Comparison of ENCODE assay signal across 9 cellular contexts in the genomic region with DNA sequence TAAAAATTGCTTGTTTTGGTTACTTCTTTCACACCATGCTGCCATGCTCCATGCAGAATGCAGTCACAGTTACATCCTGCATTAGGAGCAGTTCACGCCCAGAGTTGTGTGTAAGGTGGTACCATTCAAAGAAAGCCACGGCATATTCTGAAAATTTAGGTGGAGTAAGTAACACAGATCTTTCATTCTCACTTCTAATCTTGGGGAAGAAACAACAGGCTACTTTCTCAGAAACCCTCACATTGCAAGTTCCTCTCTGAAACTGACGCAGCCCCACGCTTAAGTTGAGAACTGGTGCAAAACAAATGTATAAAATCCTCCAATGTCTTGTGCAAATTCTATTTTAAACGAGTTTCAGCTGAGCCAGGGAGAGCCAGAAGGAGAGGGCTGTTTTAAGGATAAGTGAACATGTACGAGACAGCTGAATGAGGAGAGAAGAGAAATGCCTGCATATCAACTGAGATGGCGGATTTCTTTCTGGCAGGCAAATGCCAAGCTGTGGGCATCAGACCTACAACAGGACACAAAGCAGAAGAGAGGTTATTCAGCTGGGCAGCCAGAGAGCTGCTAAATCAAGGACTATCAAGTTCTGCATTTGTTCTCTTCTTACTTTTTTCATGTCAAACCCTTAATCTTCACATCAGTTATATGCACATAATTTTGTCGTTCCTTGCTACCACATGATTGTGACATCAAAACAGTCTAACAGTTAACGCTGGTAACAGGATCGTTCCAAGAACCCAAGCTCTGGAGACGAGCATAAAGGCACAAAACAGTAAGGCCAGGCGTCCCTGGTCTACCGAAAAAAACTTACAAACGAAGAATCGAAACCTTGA. TPM values are rescaled to one million over a fixed set of nuclear protein-coding genes. Genes with fewer than 3 reads are reported as not detected.
A peak's percentile ranks its signal among the peaks of the same experiment; 100 is the strongest.
DNase-seq lines count a peak whose midpoint lies in the region; ATAC-seq and TF ChIP-seq lines count a peak whose summit lies in the region.
"Had no signal": no experiment of that assay in that cellular context is flagged by ENCODE, and none has a peak within 500 bp of the region (broad histone marks: within the 10 kb centered on the region; RNA-seq: fewer than 3 reads in every experiment).

No MANE protein-coding gene starts in this region.

- no peak overlapping the region for H3K18ac ChIP-seq in mesenchymal stem cell (ENCODE audit: low read depth in 1 of 2, low read length in 2 of 2)

- H2AFZ ChIP-seq in mesenchymal stem cell (ENCODE audit: low read depth, low read length) = no peak overlapping the region

- peaks cover 4% of the 10 kb centered on the region for H3K9me3 ChIP-seq in mesenchymal stem cell (ENCODE audit: control insufficient read depth, low read length)
- H3K9me3 ChIP-seq: BE2C had no signal

- H3K4me1 ChIP-seq in mesenchymal stem cell (ENCODE audit: control insufficient read depth, insufficient read depth, low read depth, low read length) = peaks cover 6% of the 10 kb centered on the region
- H3K4me1 ChIP-seq: BE2C had no signal

- H3K27me3 Mint-ChIP-seq in mesothelial cell of epicardium (ENCODE audit: low read depth) = peaks cover 2% of the 10 kb centered on the region

- peak overlapping the region; percentile 96 for H3K27ac ChIP-seq in mesenchymal stem cell (ENCODE audit: low read length, poor library complexity, severe bottlenecking)

- no peaks in the 10 kb centered on the region for H3K27me3 ChIP-seq in mesenchymal stem cell (ENCODE audit: control insufficient read depth in 1 of 2, insufficient read depth in 1 of 2, low read length in 2 of 2)
- H3K27me3 ChIP-seq: BE2C had no signal

- no peak overlapping the region for H3K4me3 Mint-ChIP-seq in mesothelial cell of epicardium

- H4K91ac ChIP-seq in mesenchymal stem cell (ENCODE audit: low read length) = no peak overlapping the region

- no peak overlapping the region for H3K4me3 ChIP-seq in mesenchymal stem cell (ENCODE audit: insufficient read depth in 1 of 2, low read depth in 1 of 2, low read length in 2 of 2)

- H2BK120ac ChIP-seq in mesenchymal stem cell (ENCODE audit: low read depth, low read length) = no peak overlapping the region

- no peak for TF ChIP-seq CTCF in mesothelial cell of epicardium (IDR thresholded peaks at IDR 0.05; ENCODE audit: unreplicated experiment)

- H3K9me3 Mint-ChIP-seq in mesothelial cell of epicardium = no peaks in the 10 kb centered on the region

- 92% methylated on average over 15 of the region's 15 CpGs for WGBS in mesenchymal stem cell

- H4K8ac ChIP-seq in mesenchymal stem cell (ENCODE audit: low read length) = no peak overlapping the region

- H2AK5ac ChIP-seq in mesenchymal stem cell (ENCODE audit: low read length, severe bottlenecking) = peak overlapping the region; percentile 93

- no peak overlapping the region for H2BK12ac ChIP-seq in mesenchymal stem cell (ENCODE audit: low read length in 2 of 2)

- H3K9ac ChIP-seq in mesenchymal stem cell (ENCODE audit: low read length) = no peak overlapping the region

- H3K4ac ChIP-seq in mesenchymal stem cell (ENCODE audit: low read depth in 1 of 2, low read length in 2 of 2) = no peak overlapping the region

- ATAC-seq in GM18870 (IDR thresholded peaks at IDR 0.05; ENCODE audit: unreplicated experiment) (no peak), HG03196 (IDR thresholded peaks at IDR 0.05; ENCODE audit: unreplicated experiment) (no peak)

- no peaks in the 10 kb centered on the region for H3K36me3 Mint-ChIP-seq in mesothelial cell of epicardium

- peaks cover 29% of the 10 kb centered on the region for H3K4me1 Mint-ChIP-seq in mesothelial cell of epicardium

- H2BK15ac ChIP-seq in mesenchymal stem cell (ENCODE audit: low read depth, poor library complexity, severe bottlenecking) = no peak overlapping the region

- peak overlapping the region; percentile 54 for H2BK5ac ChIP-seq in mesenchymal stem cell (ENCODE audit: low read depth, low read length, poor library complexity, severe bottlenecking)

- peaks cover 2% of the 10 kb centered on the region for H3K79me1 ChIP-seq in mesenchymal stem cell (replicated peaks; ENCODE audit: low read length, poor library complexity, severe bottlenecking)

- no peak overlapping the region for H3K27ac Mint-ChIP-seq in mesothelial cell of epicardium

- H3K14ac ChIP-seq in mesenchymal stem cell (ENCODE audit: low read length in 2 of 2) = no peak overlapping the region

- H3K23ac ChIP-seq in mesenchymal stem cell (ENCODE audit: low read length in 2 of 2) = no peak overlapping the region

- H3K4me2 ChIP-seq in mesenchymal stem cell (ENCODE audit: low read length, poor library complexity, severe bottlenecking) = peak overlapping the region; percentile 14

- DNase-seq in stimulated activated CD4-positive, alpha-beta T cell treated with anti-CD3 and anti-CD28 coated beads, Interleukin-4, amount 100 ng/mL, for 24 hours = peak; percentile 30
- DNase-seq in stimulated activated CD4-positive, alpha-beta T cell treated with anti-CD3 and anti-CD28 coated beads, Interleukin-4, amount 100 ng/mL, for 1 hour = no peak
- DNase-seq in activated CD4-positive, alpha-beta T cell treated with anti-CD3 and anti-CD28 coated beads, Interleukin-2, amount 50 U/mL, for 48 hours = peak; percentile 36 to 48
- DNase-seq in mesenchymal stem cell (no peak), mesothelial cell of epicardium (ENCODE audit: low spot score in 2 of 2, unreplicated experiment in 2 of 2) (no peak), NCI-H2081 treated with DMSO at 0.1 percent for 48 hours (lab: John Stamatoyannopoulos, UW) (no peak)
- DNase-seq: BE2C had no signal

- H3K36me3 ChIP-seq in mesenchymal stem cell (ENCODE audit: control insufficient read depth in 1 of 2, insufficient read depth in 2 of 2, low read depth in 1 of 2, low read length in 2 of 2) = peaks cover 21 to 30% of the 10 kb centered on the region in 2 experiments
- H3K36me3 ChIP-seq: BE2C had no signal

RNA-seq across cellular contexts. Expression of a gene that starts 6.4 kb away (rescaled TPM):
- polyA plus RNA-seq in mesenchymal stem cell (2013, experiment 1 of 2) = 16.2 TPM
- 15.9 TPM for polyA plus RNA-seq in mesenchymal stem cell (2013, experiment 2 of 2)
- 18.4 to 21.4 TPM (median 20.7 TPM) in 3 replicates for total RNA-seq in mesothelial cell of epicardium

Comparison
In these comparisons a context has a peak if more than half of its experiments do, and no peak if none do; other contexts are left out.
1. DNase-seq: peak in stimulated activated CD4-positive, alpha-beta T cell treated with anti-CD3 and anti-CD28 coated beads, Interleukin-4, amount 100 ng/mL, for 24 hours (single experiment) and activated CD4-positive, alpha-beta T cell treated with anti-CD3 and anti-CD28 coated beads, Interleukin-2, amount 50 U/mL, for 48 hours (2 of 2); none in stimulated activated CD4-positive, alpha-beta T cell treated with anti-CD3 and anti-CD28 coated beads, Interleukin-4, amount 100 ng/mL, for 1 hour (single experiment), mesenchymal stem cell (single experiment), mesothelial cell of epicardium (0 of 2) and NCI-H2081 treated with DMSO at 0.1 percent for 48 hours (single experiment).